1 cellular context compared by ENCODE assay signal in genomic region chr1:65955503-65955902, GRCh38.
TF ChIP-seq lines count a peak whose summit lies in the region.

No MANE protein-coding gene starts in this region.

TF ChIP-seq in GM23338, 12 proteins besides CTCF, POLR2A, EP300 and RAD21 (continued from another document):
- TF ChIP-seq ZNF462 (CRISPR knock-in tag; IDR thresholded peaks at IDR 0.05) (no peak), ZNF114 (CRISPR knock-in tag; IDR thresholded peaks at IDR 0.05) (no peak)
